ENCODE assay signal across 1 cellular context in the genomic region with DNA sequence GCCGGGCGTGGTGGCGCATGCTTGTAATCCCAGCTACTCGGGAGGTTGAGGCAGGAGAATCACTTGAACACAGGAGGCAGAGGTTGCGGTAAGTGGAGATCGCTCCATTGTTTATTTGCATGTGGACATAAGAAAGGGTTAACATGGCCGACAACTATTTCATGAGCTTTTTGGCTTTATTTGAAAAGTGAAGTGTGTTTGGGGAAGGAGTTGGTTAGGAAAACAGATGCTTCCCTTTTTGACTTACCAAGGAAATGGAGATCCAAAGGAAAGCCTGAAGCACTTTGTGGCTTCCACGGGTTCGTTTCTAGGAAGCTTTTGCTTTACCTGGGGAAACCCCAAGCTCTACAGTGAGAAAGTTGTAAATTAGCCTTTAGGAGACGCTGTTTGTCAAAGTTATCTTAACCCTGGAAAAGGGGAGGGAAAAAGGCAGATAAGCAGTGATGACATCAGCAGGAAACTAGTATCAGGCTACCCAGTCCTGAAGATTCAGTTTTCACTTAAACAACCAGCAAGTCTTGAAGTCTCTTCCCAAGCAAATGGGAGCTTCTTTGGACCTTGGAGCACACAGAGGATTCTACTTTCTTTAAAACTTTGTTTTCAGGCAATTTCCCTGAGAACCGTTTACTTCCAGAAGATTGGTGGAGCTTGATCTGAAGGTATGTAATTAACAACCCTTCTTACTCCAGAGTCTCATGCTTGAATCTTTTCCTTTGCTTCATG.
TF ChIP-seq lines count a peak whose summit lies in the region.

Gene CASP10 (plus strand): TSS at position 492 of the 723 bp plus-strand sequence. CDS start 2,637 bp downstream, outside the sequence.

TF ChIP-seq in HepG2, 621 proteins besides CTCF, POLR2A, EP300 and RAD21 (continued from another document and continues in another):
- TF ChIP-seq, protein P1, sequence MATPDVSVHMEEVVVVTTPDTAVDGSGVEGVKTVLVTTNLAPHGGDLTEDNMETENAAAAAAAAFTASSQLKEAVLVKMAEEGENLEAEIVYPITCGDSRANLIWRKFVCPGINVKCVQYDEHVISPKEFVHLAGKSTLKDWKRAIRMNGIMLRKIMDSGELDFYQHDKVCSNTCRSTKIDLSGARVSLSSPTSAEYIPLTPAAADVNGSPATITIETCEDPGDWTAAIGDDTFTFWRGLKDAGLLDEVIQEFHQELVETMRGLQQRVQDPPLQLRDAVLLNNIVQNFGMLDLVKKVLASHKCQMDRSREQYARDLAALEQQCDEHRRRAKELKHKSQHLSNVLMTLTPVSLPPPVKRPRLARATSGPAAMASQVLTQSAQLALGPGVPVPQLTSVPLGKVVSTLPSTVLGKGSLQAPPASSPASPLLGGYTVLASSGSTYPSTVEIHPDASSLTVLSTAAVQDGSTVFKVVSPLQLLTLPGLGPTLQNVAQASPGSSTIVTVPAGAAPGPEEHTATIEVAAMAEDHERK (CRISPR knock-in tag; IDR thresholded peaks at IDR 0.05; ENCODE audit: low read depth), result no peak
- TF ChIP-seq MATR3 (CRISPR knock-in tag; IDR thresholded peaks at IDR 0.05) (no peak), AKNA (CRISPR knock-in tag; IDR thresholded peaks at IDR 0.05; ENCODE audit: borderline replicate concordance) (no peak), TGIF2 (CRISPR knock-in tag; IDR thresholded peaks at IDR 0.05) (peak; percentile 82; the same call in 1 of the 2 replicates), MEF2D (CRISPR knock-in tag; IDR thresholded peaks at IDR 0.05) (peak; percentile 28), KDM6A (CRISPR knock-in tag; IDR thresholded peaks at IDR 0.05; ENCODE audit: low read depth) (no peak), ZNF367 (CRISPR knock-in tag; IDR thresholded peaks at IDR 0.05; ENCODE audit: borderline replicate concordance) (no peak), ZNF382 (CRISPR knock-in tag; IDR thresholded peaks at IDR 0.05; ENCODE audit: borderline replicate concordance) (no peak), ZNF333 (CRISPR knock-in tag; IDR thresholded peaks at IDR 0.05; ENCODE audit: borderline replicate concordance) (no peak), ZNF484 (CRISPR knock-in tag; IDR thresholded peaks at IDR 0.05; ENCODE audit: borderline replicate concordance, low read depth) (no peak), ZNF12 (CRISPR knock-in tag; IDR thresholded peaks at IDR 0.05) (no peak; the same call in 1 of the 2 replicates), ZBTB7B (CRISPR knock-in tag; IDR thresholded peaks at IDR 0.05) (peak; percentile 32; the same call in 1 of the 2 replicates), FUBP1 (CRISPR knock-in tag; IDR thresholded peaks at IDR 0.05; ENCODE audit: borderline replicate concordance) (no peak), SALL1 (CRISPR knock-in tag; IDR thresholded peaks at IDR 0.05) (peak; percentile 36), PLRG1 (conservative IDR thresholded peaks at IDR 0.05) (no peak), ZNF543 (CRISPR knock-in tag; IDR thresholded peaks at IDR 0.05) (peak; percentile 65; the same call in 1 of the 2 replicates), THAP8 (CRISPR knock-in tag; IDR thresholded peaks at IDR 0.05; ENCODE audit: borderline replicate concordance) (no peak), ZBED4 (CRISPR knock-in tag; IDR thresholded peaks at IDR 0.05; ENCODE audit: borderline replicate concordance) (no peak), ZSCAN30 (CRISPR knock-in tag; IDR thresholded peaks at IDR 0.05) (no peak), HNRNPLL (IDR thresholded peaks at IDR 0.05; ENCODE audit: low read depth, low read length, poor library complexity, severe bottlenecking) (no peak), ZNF225 (CRISPR knock-in tag; IDR thresholded peaks at IDR 0.05) (no peak), RELA (CRISPR knock-in tag; IDR thresholded peaks at IDR 0.05) (no peak), THAP11 (CRISPR knock-in tag; IDR thresholded peaks at IDR 0.05) (peak; percentile 81), TCF7 (IDR thresholded peaks at IDR 0.05; ENCODE audit: low read depth) (no peak), HOXA5 (CRISPR knock-in tag; IDR thresholded peaks at IDR 0.05) (peak; percentile 71), TFDP1 (CRISPR knock-in tag; IDR thresholded peaks at IDR 0.05; ENCODE audit: borderline replicate concordance) (peak; percentile 36; the same call in 1 of the 2 replicates), SPEN (CRISPR knock-in tag; IDR thresholded peaks at IDR 0.05; ENCODE audit: low read depth) (peak; percentile 43; the same call in 1 of the 2 replicates), IRF2 (CRISPR knock-in tag; IDR thresholded peaks at IDR 0.05) (peak; percentile 90; the same call in 1 of the 2 replicates), TEF (CRISPR knock-in tag; IDR thresholded peaks at IDR 0.05) (no peak; the same call in 1 of the 2 replicates), ZIK1 (CRISPR knock-in tag; IDR thresholded peaks at IDR 0.05; ENCODE audit: borderline replicate concordance, low read depth) (peak; percentile 39; the same call in 1 of the 2 replicates), ZNF337 (CRISPR knock-in tag; IDR thresholded peaks at IDR 0.05; ENCODE audit: borderline replicate concordance, low read depth) (no peak), ZNF768 (CRISPR knock-in tag; IDR thresholded peaks at IDR 0.05) (no peak), EHMT2 (IDR thresholded peaks at IDR 0.05; ENCODE audit: borderline replicate concordance, low read depth, low read length) (peak; percentile 84)
- TF ChIP-seq, protein P2, sequence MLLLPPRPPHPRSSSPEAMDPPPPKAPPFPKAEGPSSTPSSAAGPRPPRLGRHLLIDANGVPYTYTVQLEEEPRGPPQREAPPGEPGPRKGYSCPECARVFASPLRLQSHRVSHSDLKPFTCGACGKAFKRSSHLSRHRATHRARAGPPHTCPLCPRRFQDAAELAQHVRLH (CRISPR knock-in tag; IDR thresholded peaks at IDR 0.05; ENCODE audit: borderline replicate concordance, low read depth), result peak; percentile 73; the same call in 1 of the 2 replicates
- TF ChIP-seq, protein P3, sequence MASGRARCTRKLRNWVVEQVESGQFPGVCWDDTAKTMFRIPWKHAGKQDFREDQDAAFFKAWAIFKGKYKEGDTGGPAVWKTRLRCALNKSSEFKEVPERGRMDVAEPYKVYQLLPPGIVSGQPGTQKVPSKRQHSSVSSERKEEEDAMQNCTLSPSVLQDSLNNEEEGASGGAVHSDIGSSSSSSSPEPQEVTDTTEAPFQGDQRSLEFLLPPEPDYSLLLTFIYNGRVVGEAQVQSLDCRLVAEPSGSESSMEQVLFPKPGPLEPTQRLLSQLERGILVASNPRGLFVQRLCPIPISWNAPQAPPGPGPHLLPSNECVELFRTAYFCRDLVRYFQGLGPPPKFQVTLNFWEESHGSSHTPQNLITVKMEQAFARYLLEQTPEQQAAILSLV (CRISPR knock-in tag; IDR thresholded peaks at IDR 0.05; ENCODE audit: borderline replicate concordance), result 0 out of 2 replicates have a peak, but pooled peaks have one; percentile 44
- TF ChIP-seq, protein P4, sequence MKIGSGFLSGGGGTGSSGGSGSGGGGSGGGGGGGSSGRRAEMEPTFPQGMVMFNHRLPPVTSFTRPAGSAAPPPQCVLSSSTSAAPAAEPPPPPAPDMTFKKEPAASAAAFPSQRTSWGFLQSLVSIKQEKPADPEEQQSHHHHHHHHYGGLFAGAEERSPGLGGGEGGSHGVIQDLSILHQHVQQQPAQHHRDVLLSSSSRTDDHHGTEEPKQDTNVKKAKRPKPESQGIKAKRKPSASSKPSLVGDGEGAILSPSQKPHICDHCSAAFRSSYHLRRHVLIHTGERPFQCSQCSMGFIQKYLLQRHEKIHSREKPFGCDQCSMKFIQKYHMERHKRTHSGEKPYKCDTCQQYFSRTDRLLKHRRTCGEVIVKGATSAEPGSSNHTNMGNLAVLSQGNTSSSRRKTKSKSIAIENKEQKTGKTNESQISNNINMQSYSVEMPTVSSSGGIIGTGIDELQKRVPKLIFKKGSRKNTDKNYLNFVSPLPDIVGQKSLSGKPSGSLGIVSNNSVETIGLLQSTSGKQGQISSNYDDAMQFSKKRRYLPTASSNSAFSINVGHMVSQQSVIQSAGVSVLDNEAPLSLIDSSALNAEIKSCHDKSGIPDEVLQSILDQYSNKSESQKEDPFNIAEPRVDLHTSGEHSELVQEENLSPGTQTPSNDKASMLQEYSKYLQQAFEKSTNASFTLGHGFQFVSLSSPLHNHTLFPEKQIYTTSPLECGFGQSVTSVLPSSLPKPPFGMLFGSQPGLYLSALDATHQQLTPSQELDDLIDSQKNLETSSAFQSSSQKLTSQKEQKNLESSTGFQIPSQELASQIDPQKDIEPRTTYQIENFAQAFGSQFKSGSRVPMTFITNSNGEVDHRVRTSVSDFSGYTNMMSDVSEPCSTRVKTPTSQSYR (CRISPR knock-in tag; IDR thresholded peaks at IDR 0.05; ENCODE audit: borderline replicate concordance), result no peak
